8 cellular contexts compared by ENCODE assay signal in the genomic region with DNA sequence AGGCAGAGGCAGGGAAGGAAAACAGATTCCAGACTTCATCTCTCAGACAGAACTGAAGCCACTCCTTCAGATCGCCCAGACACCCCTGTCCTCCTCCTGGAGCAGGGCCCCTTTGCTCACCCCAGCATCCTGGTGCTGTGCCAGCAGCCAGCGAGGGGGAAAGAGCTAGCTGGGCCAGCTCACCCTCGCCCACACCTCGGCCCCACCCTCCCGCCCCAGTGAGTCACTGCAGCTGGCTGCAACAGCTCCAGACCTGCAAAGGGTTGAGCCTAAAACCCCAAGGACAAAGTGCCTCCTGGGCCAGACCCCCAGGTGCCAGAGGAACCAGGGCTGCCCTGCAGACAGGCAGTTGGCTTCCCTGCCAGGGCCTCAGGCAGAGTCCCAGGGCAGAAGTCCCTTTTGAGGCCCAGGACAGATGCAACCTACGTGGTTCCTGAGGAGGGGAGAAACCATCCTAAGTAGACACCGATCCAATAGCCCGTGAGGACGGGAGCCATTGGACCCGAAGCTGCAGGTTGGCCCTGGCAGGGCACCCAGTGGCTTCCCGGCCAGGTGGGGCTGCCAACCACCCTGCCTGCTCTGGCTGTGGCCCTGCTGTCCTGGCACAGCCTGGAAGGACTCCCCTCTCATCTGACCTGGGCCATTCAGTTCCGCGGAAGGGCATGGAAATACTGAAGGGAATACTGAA. TPM values are rescaled to one million over a fixed set of nuclear protein-coding genes. Genes with fewer than 3 reads are reported as not detected.
A peak's percentile ranks its signal among the peaks of the same experiment; 100 is the strongest.
DNase-seq lines count a peak whose midpoint lies in the region; ATAC-seq and TF ChIP-seq lines count a peak whose summit lies in the region.

No MANE protein-coding gene starts in this region.

- no peak for DNase-seq in HCT116 (ENCODE audit: low read depth, low spot score)
- peak; percentile 82 for DNase-seq in myocyte (ENCODE audit: low read depth)
- DNase-seq in mesendoderm = no peak
- DNase-seq in middle frontal gyrus (ENCODE audit: extremely low spot score, low spot score) = no peak
- DNase-seq in retina = no peak

- H3K36me3 ChIP-seq in ACC112 (ENCODE audit: insufficient read depth, low read length) (peaks cover 12% of the 10 kb centered on the region), HCT116 (ENCODE audit: control insufficient read depth in 1 of 2, insufficient read depth in 2 of 2, low read length in 2 of 2) (peaks cover 8 to 21% of the 10 kb centered on the region in 2 experiments), duodenal mucosa (ENCODE audit: control insufficient read depth in 1 of 2, insufficient read depth in 2 of 2, low read length in 2 of 2) (peaks cover 9 to 24% of the 10 kb centered on the region in 2 donors), mesendoderm (ENCODE audit: control insufficient read depth, insufficient read depth, low read length) (no peaks in the 10 kb centered on the region)

- no peak overlapping the region for H2BK15ac ChIP-seq in mesendoderm (replicated peaks; ENCODE audit: low read depth)

- no peak overlapping the region for H3K18ac ChIP-seq in mesendoderm (ENCODE audit: low read length)

- H3K27me3 ChIP-seq in ACC112 (ENCODE audit: insufficient read depth, low read length) = no peaks in the 10 kb centered on the region
- no peaks in the 10 kb centered on the region for H3K27me3 ChIP-seq in HCT116 (ENCODE audit: insufficient read depth, low read length)
- H3K27me3 ChIP-seq in duodenal mucosa (ENCODE audit: control insufficient read depth in 1 of 2, insufficient read depth in 2 of 2, low read length in 2 of 2) = no peaks in the 10 kb centered on the region
- H3K27me3 ChIP-seq in mesendoderm (ENCODE audit: insufficient read depth, low read length, poor library complexity) = no peaks in the 10 kb centered on the region

- H3K9me2 ChIP-seq in HCT116 (ENCODE audit: insufficient read depth) = no peaks in the 10 kb centered on the region

- CTCF ChIA-PET in HCT116 (lab: Charles Lee) = interaction anchor here (0.9 to 2.5 kb wide), 6 partner anchors 18 to 144 kb away, joined by 3 to 34 read pairs (median 6); no protein-coding TSS in a partner anchor

- H3K27ac ChIP-seq in ACC112 (ENCODE audit: low read depth, low read length) (peak overlapping the region; percentile 70), HCT116 (ENCODE audit: low read depth, low read length) (peak overlapping the region; percentile 86), VCaP (peak overlapping the region; percentile 70), duodenal mucosa (ENCODE audit: low read depth, low read length) (peak overlapping the region; percentile 70), mesendoderm (ENCODE audit: low read depth, low read length) (no peak overlapping the region)

- peaks cover 19% of the 10 kb centered on the region; the same call in 1 of the 2 replicates for H4K20me1 ChIP-seq in HCT116 (ENCODE audit: insufficient read depth)

- TF ChIP-seq CTCF in HCT116 (IDR thresholded peaks at IDR 0.05 in 2 of 3, conservative IDR thresholded peaks at IDR 0.05 in 1 of 3; ENCODE audit: borderline replicate concordance in 1 of 3, insufficient read depth in 1 of 3, low read depth in 2 of 3, low read length in 2 of 3) (no peak), VCaP (conservative IDR thresholded peaks at IDR 0.05) (no peak)

- RAD21 ChIA-PET in HCT116 (lab: Charles Lee; ENCODE audit: low non-redundant PET in 1 of 2, low total read pairs in 2 of 2, uncharacterized antibody in 2 of 2, unreplicated experiment in 2 of 2) = interaction anchor here (1.0 to 1.5 kb wide), 4 partner anchors 42 to 144 kb away, joined by 3 to 7 read pairs (median 4); no protein-coding TSS in a partner anchor

- no peak overlapping the region for H4K5ac ChIP-seq in mesendoderm (ENCODE audit: low read length)

- TF ChIP-seq POLR2A in HCT116 (IDR thresholded peaks at IDR 0.05; ENCODE audit: borderline replicate concordance, extremely low read depth, insufficient read depth, insufficient read length) = no peak

- H3K4ac ChIP-seq in mesendoderm (ENCODE audit: low read depth, low read length) = no peak overlapping the region

- no peak overlapping the region for H2AK5ac ChIP-seq in mesendoderm (ENCODE audit: low read length)

- peak; percentile 52 for ATAC-seq in HCT116

- H3K4me2 ChIP-seq in HCT116 (ENCODE audit: low read length) = peak overlapping the region; percentile 94
- no peak overlapping the region for H3K4me2 ChIP-seq in mesendoderm (ENCODE audit: low read length)

- H2BK5ac ChIP-seq in mesendoderm (ENCODE audit: low read length) = no peak overlapping the region

- H2BK120ac ChIP-seq in mesendoderm (ENCODE audit: low read depth, low read length) = no peak overlapping the region

- H3K4me3 ChIP-seq in ACC112 (ENCODE audit: low read depth, low read length) (peak overlapping the region; percentile 64), HCT116 (replicated peaks in 1 of 2; ENCODE audit: low read depth in 1 of 2, low read length in 2 of 2) (peak overlapping the region; percentile 10 to 54), duodenal mucosa (ENCODE audit: low read depth in 1 of 2, low read length in 2 of 2) (peak overlapping the region; percentile 46 to 50), mesendoderm (ENCODE audit: low read length) (no peak overlapping the region)

- H3K79me2 ChIP-seq in ACC112 (ENCODE audit: control insufficient read depth, insufficient read depth, low read length, unreplicated experiment) (peaks cover 99% of the 10 kb centered on the region), HCT116 (ENCODE audit: insufficient read depth, low read length) (peaks cover 88% of the 10 kb centered on the region), mesendoderm (ENCODE audit: control insufficient read depth, insufficient read depth, low read length) (peaks cover 46% of the 10 kb centered on the region)

- POLR2A ChIA-PET in HCT116 (lab: Charles Lee) = interaction anchor here (0.9 to 1.8 kb wide), 8 partner anchors 14 to 126 kb away, joined by 3 to 9 read pairs (median 4); a partner anchor contains a TSS

- no CpG with 5 or more reads among the region's 13 CpGs for WGBS in mesendoderm (ENCODE audit: extremely low coverage, insufficient coverage, low lambda C conversion rate)

- H3K9ac ChIP-seq in HCT116 (ENCODE audit: low read length) = peak overlapping the region; percentile 57
- peak overlapping the region; percentile 39 to 54 for H3K9ac ChIP-seq in duodenal mucosa (ENCODE audit: low read depth in 1 of 2, low read length in 2 of 2)
- H3K9ac ChIP-seq in mesendoderm (ENCODE audit: low read length) = no peak overlapping the region

- H3K4me1 ChIP-seq in ACC112 (ENCODE audit: control insufficient read depth, insufficient read depth, low read length, unreplicated experiment) (peaks cover 55% of the 10 kb centered on the region), HCT116 (ENCODE audit: control insufficient read depth in 1 of 2, insufficient read depth in 2 of 2, low read length in 2 of 2) (peaks cover 58 to 67% of the 10 kb centered on the region in 2 experiments), duodenal mucosa (ENCODE audit: control insufficient read depth in 1 of 2, insufficient read depth in 2 of 2, low read length in 2 of 2) (peaks cover 64 to 81% of the 10 kb centered on the region in 2 donors), mesendoderm (ENCODE audit: control insufficient read depth, low read depth, low read length) (peaks cover 6% of the 10 kb centered on the region)

- H2AFZ ChIP-seq in ACC112 (ENCODE audit: low read length, unreplicated experiment) = no peak overlapping the region
- no peak overlapping the region for H2AFZ ChIP-seq in HCT116 (ENCODE audit: low read depth, low read length, poor library complexity, severe bottlenecking)

- no peak for TF ChIP-seq RAD21 in HCT116 (IDR thresholded peaks at IDR 0.05; ENCODE audit: low read depth)

- no peak overlapping the region for H3K23ac ChIP-seq in mesendoderm (ENCODE audit: low read length)

- no peak overlapping the region for H4K8ac ChIP-seq in mesendoderm (ENCODE audit: low read depth, low read length)

- H3K79me1 ChIP-seq in mesendoderm (ENCODE audit: low read length) = peaks cover 23% of the 10 kb centered on the region

- no TSS peak for BruUV-seq in HCT116 (replicated peaks; lab: Mats Ljungman, UMichigan)

- intact Hi-C loops in HCT116 (cut with micrococcal nuclease) = no loop called here

- no peaks in the 10 kb centered on the region for H3K9me3 ChIP-seq in HCT116 (ENCODE audit: control insufficient read depth in 1 of 2, insufficient read depth in 1 of 2, low read depth in 1 of 2, low read length in 2 of 2)
- H3K9me3 ChIP-seq in duodenal mucosa (ENCODE audit: control insufficient read depth in 1 of 2, low read length in 2 of 2) = no peaks in the 10 kb centered on the region

- H3K56ac ChIP-seq in mesendoderm (ENCODE audit: low read length) = no peak overlapping the region

TF ChIP-seq in HCT116, 20 proteins besides CTCF, POLR2A, EP300 and RAD21 (continues in another document):
- no peak for TF ChIP-seq JUND (IDR thresholded peaks at IDR 0.05)
- TF ChIP-seq CEBPB (IDR thresholded peaks at IDR 0.05; ENCODE audit: low read depth) = no peak
- TF ChIP-seq, protein P1, sequence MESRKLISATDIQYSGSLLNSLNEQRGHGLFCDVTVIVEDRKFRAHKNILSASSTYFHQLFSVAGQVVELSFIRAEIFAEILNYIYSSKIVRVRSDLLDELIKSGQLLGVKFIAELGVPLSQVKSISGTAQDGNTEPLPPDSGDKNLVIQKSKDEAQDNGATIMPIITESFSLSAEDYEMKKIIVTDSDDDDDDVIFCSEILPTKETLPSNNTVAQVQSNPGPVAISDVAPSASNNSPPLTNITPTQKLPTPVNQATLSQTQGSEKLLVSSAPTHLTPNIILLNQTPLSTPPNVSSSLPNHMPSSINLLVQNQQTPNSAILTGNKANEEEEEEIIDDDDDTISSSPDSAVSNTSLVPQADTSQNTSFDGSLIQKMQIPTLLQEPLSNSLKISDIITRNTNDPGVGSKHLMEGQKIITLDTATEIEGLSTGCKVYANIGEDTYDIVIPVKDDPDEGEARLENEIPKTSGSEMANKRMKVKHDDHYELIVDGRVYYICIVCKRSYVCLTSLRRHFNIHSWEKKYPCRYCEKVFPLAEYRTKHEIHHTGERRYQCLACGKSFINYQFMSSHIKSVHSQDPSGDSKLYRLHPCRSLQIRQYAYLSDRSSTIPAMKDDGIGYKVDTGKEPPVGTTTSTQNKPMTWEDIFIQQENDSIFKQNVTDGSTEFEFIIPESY (IDR thresholded peaks at IDR 0.05; ENCODE audit: extremely low read depth, insufficient replicate concordance, low read length) = no peak

RNA-seq across cellular contexts. Expression of a gene that starts 7.2 kb away (rescaled TPM):
- total RNA-seq in HCT116 (2021; ENCODE audit: unreplicated experiment) (239 TPM), myocyte (141 and 144 TPM in 2 replicates)
- 99.3 and 137 TPM in 2 replicates for polyA plus RNA-seq in HCT116 (2012)
- 151 TPM for polyA plus RNA-seq in myocyte (2012)
- polyA plus RNA-seq in mesendoderm (2013, experiment 1 of 2) = 4.2 TPM
- polyA plus RNA-seq in mesendoderm (2013, experiment 2 of 2) = 3.9 TPM

RNA-seq across cellular contexts. Expression of a gene that starts 34.3 kb away (rescaled TPM):
- total RNA-seq in HCT116 (2021; ENCODE audit: unreplicated experiment) (1,901 TPM), myocyte (1,484 and 1,704 TPM in 2 replicates)
- 2,991 and 3,021 TPM in 2 replicates for polyA plus RNA-seq in HCT116 (2012)
- 1,763 TPM for polyA plus RNA-seq in myocyte (2012)
- polyA plus RNA-seq in mesendoderm (2013, experiment 1 of 2) = 1,142 TPM
- 1,164 TPM for polyA plus RNA-seq in mesendoderm (2013, experiment 2 of 2)

RNA-seq across cellular contexts. Expression of a gene that starts 51.9 kb away (rescaled TPM):
- total RNA-seq in HCT116 (2021; ENCODE audit: unreplicated experiment) = 49.0 TPM
- polyA plus RNA-seq in HCT116 (2012) = 23.7 and 25.5 TPM in 2 replicates
- total RNA-seq in myocyte = 7.5 and 8.1 TPM in 2 replicates
- polyA plus RNA-seq in myocyte (2012) = 13.5 TPM
- polyA plus RNA-seq in mesendoderm (2013, experiment 1 of 2) = 12.7 TPM
- polyA plus RNA-seq in mesendoderm (2013, experiment 2 of 2) = 13.0 TPM
